21 cellular contexts compared by ENCODE assay signal in genomic region chr4:24720979-24721378, GRCh38.
A peak's percentile ranks its signal among the peaks of the same experiment; 100 is the strongest.
DNase-seq lines count a peak whose midpoint lies in the region; ATAC-seq, FAIRE-seq and TF ChIP-seq lines count a peak whose summit lies in the region.
"Had no signal": no experiment of that assay in that cellular context is flagged by ENCODE, and none has a peak within 500 bp of the region (broad histone marks: within the 10 kb centered on the region; RNA-seq: fewer than 3 reads in every experiment).

No MANE protein-coding gene starts in this region.

- no peak for TF ChIP-seq RAD21 in H1 (IDR thresholded peaks at IDR 0.05 in 1 of 2, conservative IDR thresholded peaks at IDR 0.05 in 1 of 2; ENCODE audit: low read depth in 2 of 2, low read length in 2 of 2)

- H2AFZ ChIP-seq in H1 (ENCODE audit: low read length) = no peak overlapping the region

- POLR2A ChIA-PET in H1 (lab: Charles Lee; ENCODE audit: partially characterized antibody) = interaction anchor here (1.0 to 1.3 kb wide), 2 partner anchors 17 to 58 kb away, joined by 3 to 4 read pairs; no protein-coding TSS in a partner anchor

- H3K18ac ChIP-seq in H1 (ENCODE audit: extremely low read depth, low read length) = no peak overlapping the region; the same call in 1 of the 2 replicates

- WGBS in H1 (ENCODE audit: extremely low coverage in 1 of 2, insufficient coverage in 1 of 2, insufficient read length in 1 of 2, insufficient replicate concordance in 2 of 2, low coverage in 1 of 2, low lambda C conversion rate in 2 of 2, missing lambda C conversion rate in 1 of 2), 2 experiments = 17% methylated on average over 2 of the region's 2 CpGs; no CpG with 5 or more reads in 1 of the 2 experiments

- H4K8ac ChIP-seq in H1 (ENCODE audit: extremely low read depth, insufficient read depth, low read length) = no peak overlapping the region

- peak overlapping the region; percentile 44 to 54 for H3K4me2 ChIP-seq in H1 (ENCODE audit: insufficient read depth in 1 of 2, low read depth in 2 of 2, low read length in 2 of 2)
- H3K4me2 ChIP-seq: A549 had no signal

- no peaks in the 10 kb centered on the region for H3K36me3 ChIP-seq in ES-I3 (ENCODE audit: insufficient read depth, low read length)
- H3K36me3 ChIP-seq in HUES48 (ENCODE audit: control insufficient read depth, insufficient read depth, low read length) = no peaks in the 10 kb centered on the region
- H3K36me3 ChIP-seq in H1 (ENCODE audit: control insufficient read depth in 2 of 4, insufficient read depth in 4 of 4, low read length in 3 of 4) = no peaks in the 10 kb centered on the region
- no peaks in the 10 kb centered on the region for H3K36me3 ChIP-seq in iPS-20b (ENCODE audit: insufficient read depth, low read depth, low read length)

- H3K4me3 ChIP-seq in HUES48 (ENCODE audit: low read depth, low read length) (peak overlapping the region; percentile 21; the same call in 1 of the 2 replicates), H1 (ENCODE audit: extremely low read depth in 1 of 4, insufficient read depth in 2 of 4, low read depth in 3 of 4, low read length in 4 of 4) (peak overlapping the region in 1 of 4 experiments; percentile 15; a peak in 1 of 8 replicates), iPS-20b (ENCODE audit: low read length) (peak overlapping the region; percentile 34; the same call in 1 of the 2 replicates)
- H3K4me3 ChIP-seq: A549, K562 had no signal

- no peak overlapping the region for H3K56ac ChIP-seq in H1 (replicated peaks; ENCODE audit: insufficient read length, low read depth, low read length)

- H3K9me3 ChIP-seq in ES-I3 (ENCODE audit: control insufficient read depth, insufficient read depth, low read length) (peaks cover 3% of the 10 kb centered on the region; the same call in 1 of the 2 replicates), HUES48 (ENCODE audit: control insufficient read depth, insufficient read depth, low read length) (no peaks in the 10 kb centered on the region), H1 (ENCODE audit: insufficient read depth in 2 of 2, low read depth in 1 of 2, low read length in 1 of 2) (no peaks in the 10 kb centered on the region), iPS-20b (ENCODE audit: insufficient read depth, low read depth, low read length) (no peaks in the 10 kb centered on the region)
- H3K9me3 ChIP-seq: A549, Caco-2 had no signal

- H4K5ac ChIP-seq in H1 (ENCODE audit: insufficient read length, low read depth, low read length) = peak overlapping the region; percentile 86

- H3K9ac ChIP-seq in ES-I3 (ENCODE audit: low read depth, low read length) = peak overlapping the region; percentile 14; the same call in 1 of the 2 replicates
- no peak overlapping the region for H3K9ac ChIP-seq in HUES48 (ENCODE audit: low read depth, low read length)
- H3K9ac ChIP-seq in H1 (replicated peaks in 1 of 4; ENCODE audit: extremely low read depth in 1 of 4, low read depth in 3 of 4, low read length in 3 of 4) = no peak overlapping the region
- H3K9ac ChIP-seq in iPS-20b (ENCODE audit: low read depth, low read length) = no peak overlapping the region; the same call in 1 of the 2 replicates

- H2AK5ac ChIP-seq in H1 (ENCODE audit: low read depth, low read length) = no peak overlapping the region

- H3K23me2 ChIP-seq in H1 (ENCODE audit: low read depth, low read length) = no peaks in the 10 kb centered on the region; the same call in 1 of the 2 replicates

- H3K23ac ChIP-seq in H1 (ENCODE audit: insufficient read length) = no peak overlapping the region

- ATAC-seq in HG03097 (IDR thresholded peaks at IDR 0.05; ENCODE audit: low FRiP score, unreplicated experiment) = no peak
- ATAC-seq: A549, K562 had no signal

- H2BK120ac ChIP-seq in H1 (replicated peaks; ENCODE audit: low read depth, low read length) = peak overlapping the region; percentile 89

- H3K27me3 ChIP-seq in HUES48 (ENCODE audit: control insufficient read depth, insufficient read depth, low read length) (no peaks in the 10 kb centered on the region), H1 (replicated peaks in 1 of 4; ENCODE audit: control insufficient read depth in 3 of 4, extremely low read depth in 1 of 4, insufficient read depth in 3 of 4, low read length in 3 of 4) (no peaks in the 10 kb centered on the region; a peak in 1 of 7 replicates), iPS-20b (ENCODE audit: insufficient read depth, low read length) (no peaks in the 10 kb centered on the region; the same call in 1 of the 2 replicates)

- no peaks in the 10 kb centered on the region for H4K20me1 ChIP-seq in H1 (replicated peaks in 1 of 2; ENCODE audit: control insufficient read depth in 1 of 2, insufficient read depth in 2 of 2, low read length in 2 of 2)

- H2BK20ac ChIP-seq in H1 (ENCODE audit: low read length) = no peak overlapping the region

- DNase-seq in H1 (ENCODE audit: low read depth in 1 of 2, low spot score in 2 of 2) (no peak), cerebellar nuclear complex (lab: John Stamatoyannopoulos, UW) (no peak)
- DNase-seq in activated naive CD4-positive, alpha-beta T cell (lab: John Stamatoyannopoulos, UW) = no peak
- DNase-seq: AML-193; Caco-2; CD4-positive, alpha-beta T cell; GDM1; GOT3; HCEC 1CT; IMR-90 had no signal

- H2BK5ac ChIP-seq in H1 (ENCODE audit: low read depth, low read length) = peak overlapping the region; percentile 82; the same call in 1 of the 2 replicates

- H2BK15ac ChIP-seq in H1 (ENCODE audit: low read length) = no peak overlapping the region

- H3K27ac ChIP-seq in HUES48 (ENCODE audit: low read depth, low read length) = peak overlapping the region; percentile 80
- H3K27ac ChIP-seq in H1 (ENCODE audit: low read depth, low read length) = no peak overlapping the region
- H3K27ac ChIP-seq in iPS-20b (ENCODE audit: low read length) = peak overlapping the region; percentile 50
- H3K27ac ChIP-seq: 22Rv1, A549, C4-2B had no signal

- H3K14ac ChIP-seq in H1 (ENCODE audit: insufficient read length) = no peak overlapping the region

- no peaks in the 10 kb centered on the region for H3K79me2 ChIP-seq in H1 (ENCODE audit: control insufficient read depth in 1 of 2, insufficient read depth in 2 of 2, low read length in 2 of 2)

- H4K91ac ChIP-seq in H1 (replicated peaks; ENCODE audit: insufficient read length, low read length) = no peak overlapping the region

- H2BK12ac ChIP-seq in H1 (ENCODE audit: low read depth, low read length) = no peak overlapping the region

- H3K4me1 ChIP-seq in ES-I3 (ENCODE audit: insufficient read depth, low read length) (peaks cover 17% of the 10 kb centered on the region), HUES48 (ENCODE audit: control insufficient read depth, insufficient read depth, low read length) (peaks cover 23% of the 10 kb centered on the region), H1 (replicated peaks in 1 of 4; ENCODE audit: control insufficient read depth in 3 of 4, insufficient read depth in 4 of 4, low read length in 3 of 4) (peaks cover 0 to 12% (median 9%) of the 10 kb centered on the region in 4 experiments; a peak in 4 of 7 replicates), iPS-20b (ENCODE audit: insufficient read depth, low read length) (peaks cover 17% of the 10 kb centered on the region)
- H3K4me1 ChIP-seq: A549, Caco-2 had no signal

- H3K79me1 ChIP-seq in H1 (ENCODE audit: low read depth, low read length) = no peaks in the 10 kb centered on the region

- TF ChIP-seq EP300 in H1 (IDR thresholded peaks at IDR 0.05; ENCODE audit: borderline replicate concordance in 1 of 2, low read depth in 2 of 2, low read length in 2 of 2) = no peak

- CTCF ChIA-PET in H1 (lab: Charles Lee; ENCODE audit: partially characterized antibody) = interaction anchor here (1.0 to 2.3 kb wide), 7 partner anchors 13 to 245 kb away, joined by 3 to 9 read pairs (median 4); no protein-coding TSS in a partner anchor

- TF ChIP-seq CTCF in H1 (IDR thresholded peaks at IDR 0.05; ENCODE audit: control extremely low read depth in 1 of 3, insufficient read depth in 1 of 3, low read depth in 1 of 3, low read length in 3 of 3) = no peak

- FAIRE-seq in H1 (lab: Jason Lieb, UNC) = peak; percentile 57
- FAIRE-seq: A549, D721Med, GM12892, GM18507, K562 had no signal

- peak overlapping the region; percentile 58 for H3K4ac ChIP-seq in H1 (replicated peaks; ENCODE audit: insufficient read length, low read depth, low read length)

- no peak for TF ChIP-seq POLR2A in H1 (IDR thresholded peaks at IDR 0.05; ENCODE audit: control extremely low read depth in 1 of 2, low read depth in 2 of 2, low read length in 2 of 2)

TF ChIP-seq in H1, 55 proteins besides CTCF, POLR2A, EP300 and RAD21 (continues in another document):
- TF ChIP-seq SIRT6 (IDR thresholded peaks at IDR 0.05; ENCODE audit: low read length) = no peak
- TF ChIP-seq EZH2 (IDR thresholded peaks at IDR 0.05; ENCODE audit: low read depth, low read length, severe bottlenecking) = no peak
- no peak for TF ChIP-seq MAFK (IDR thresholded peaks at IDR 0.05; ENCODE audit: low read depth, low read length)
- TF ChIP-seq FOSL1 (IDR thresholded peaks at IDR 0.05; ENCODE audit: insufficient read depth, low read depth, low read length) = no peak
- no peak for TF ChIP-seq BRCA1 (IDR thresholded peaks at IDR 0.05; ENCODE audit: low read depth, low read length)
- peak; percentile 28 for TF ChIP-seq BACH1 (IDR thresholded peaks at IDR 0.05; ENCODE audit: low read length)
- no peak for TF ChIP-seq SP2 (IDR thresholded peaks at IDR 0.05; ENCODE audit: low read length)
- no peak for TF ChIP-seq TCF12 (IDR thresholded peaks at IDR 0.05; ENCODE audit: low read depth, low read length)
- no peak for TF ChIP-seq USF2 (IDR thresholded peaks at IDR 0.05; ENCODE audit: low read length)
- no peak for TF ChIP-seq CHD1 (IDR thresholded peaks at IDR 0.05; ENCODE audit: low read depth, low read length)
- no peak for TF ChIP-seq PHF8 (conservative IDR thresholded peaks at IDR 0.05; ENCODE audit: low read depth, low read length)
- TF ChIP-seq TAF1 (IDR thresholded peaks at IDR 0.05; ENCODE audit: low read depth, low read length) = no peak
